In the genomic region with DNA sequence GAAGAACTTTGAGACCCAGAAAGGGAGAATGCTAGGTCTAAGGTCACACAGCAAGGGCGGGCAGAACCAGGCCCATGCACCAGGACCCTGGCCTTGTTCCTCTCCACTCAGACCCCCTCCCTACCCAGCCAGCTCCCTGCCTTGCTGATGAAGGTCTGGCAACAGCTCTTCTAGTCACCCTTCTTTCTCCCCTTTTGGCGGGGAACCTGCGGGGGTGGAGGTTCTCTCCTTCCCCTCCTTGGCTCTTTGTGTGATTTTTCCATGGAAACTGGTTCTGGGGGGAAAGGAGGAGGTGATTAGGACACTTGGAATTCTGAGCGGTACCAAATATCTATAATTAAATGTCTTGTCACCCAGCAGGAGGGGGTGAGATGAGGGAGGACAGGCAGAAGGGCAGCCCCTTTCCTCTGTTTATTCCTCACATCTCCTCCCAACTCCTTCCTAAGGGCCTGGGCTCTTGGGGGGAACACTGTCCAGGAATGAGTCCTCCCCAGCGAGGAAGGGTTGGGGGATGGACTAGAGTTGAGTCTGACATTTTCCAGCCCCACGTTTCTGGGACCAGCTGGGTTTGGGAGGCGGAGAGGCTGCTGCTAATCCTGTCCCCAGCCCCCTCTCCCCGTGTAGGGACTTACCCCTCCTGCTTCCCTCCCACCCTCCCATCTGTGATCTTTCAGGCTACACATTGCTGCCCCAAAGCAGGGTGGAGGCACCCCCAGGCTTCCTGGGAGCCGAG, we compare ENCODE assay signal across 11 cellular contexts. TPM values are rescaled to one million over a fixed set of nuclear protein-coding genes. Genes with fewer than 3 reads are reported as not detected.
DNase-seq lines count a peak whose midpoint lies in the region; ATAC-seq, FAIRE-seq and TF ChIP-seq lines count a peak whose summit lies in the region.
"Had no signal": no experiment of that assay in that cellular context is flagged by ENCODE, and none has a peak within 500 bp of the region (broad histone marks: within the 10 kb centered on the region; RNA-seq: fewer than 3 reads in every experiment).

No MANE protein-coding gene starts in this region.

- H2AFZ ChIP-seq in osteoblast (ENCODE audit: low read length): no peak overlapping the region

- intact Hi-C loops in left ventricle myocardium inferior (cut with micrococcal nuclease): no loop called here
- intact Hi-C loops in left ventricle myocardium superior (cut with micrococcal nuclease): no loop called here
- intact Hi-C loops in esophagus squamous epithelium (cut with DNase I): no loop called here

- no peak for TF ChIP-seq POLR2A in esophagus squamous epithelium (IDR thresholded peaks at IDR 0.05)
- TF ChIP-seq POLR2A in H54 (IDR thresholded peaks at IDR 0.05; ENCODE audit: low read depth, low read length): no peak

- peak overlapping the region; percentile 90 for H3K4me2 ChIP-seq in osteoblast (ENCODE audit: insufficient read depth, low read length)

- 47 to 51% methylated on average over 7 to 9 of the region's 9 CpGs for WGBS in esophagus squamous epithelium, 2 donors

- DNase-seq in left ventricle myocardium inferior (no peak), left ventricle myocardium superior (no peak), esophagus squamous epithelium (lab: John Stamatoyannopoulos, UW) (no peak), osteoblast (ENCODE audit: insufficient read length, low spot score, missing footprints) (no peak), NCI-H1436 (lab: John Stamatoyannopoulos, UW) (no peak), H54 (ENCODE audit: insufficient read length, low spot score) (no peak)
- DNase-seq: activated B cell treated with CpG ODN at 0.5 μM for 24 hours, NCI-H1930, RPMI8226 had no signal

- H3K4me3 ChIP-seq in left ventricle myocardium inferior (peak overlapping the region; percentile 88), esophagus squamous epithelium (peak overlapping the region in 1 of 4 donors; percentile 89), osteoblast (ENCODE audit: insufficient read depth, low read length) (peak overlapping the region; percentile 89)

- H3K79me2 ChIP-seq in osteoblast (ENCODE audit: insufficient read depth, low read length): peaks cover 99% of the 10 kb centered on the region

- no peak for FAIRE-seq in H54 (lab: Jason Lieb, UNC)

- no peak for ATAC-seq in left ventricle myocardium superior
- ATAC-seq in HG03378 (IDR thresholded peaks at IDR 0.05; ENCODE audit: unreplicated experiment): no peak
- ATAC-seq in HG03439 (IDR thresholded peaks at IDR 0.05; ENCODE audit: unreplicated experiment): no peak

- H3K36me3 ChIP-seq in left ventricle myocardium inferior (peaks cover 17% of the 10 kb centered on the region), esophagus squamous epithelium (no peaks in the 10 kb centered on the region), osteoblast (ENCODE audit: insufficient read depth, low read length) (peaks cover 18% of the 10 kb centered on the region)

- H3K27ac ChIP-seq in left ventricle myocardium inferior (replicated peaks) (peak overlapping the region; percentile 99), esophagus squamous epithelium (peak overlapping the region; percentile 27 to 90 (median 82)), osteoblast (ENCODE audit: low read depth, low read length) (peak overlapping the region; percentile 75)

- H3K9me3 ChIP-seq in left ventricle myocardium inferior (replicated peaks) (no peaks in the 10 kb centered on the region), esophagus squamous epithelium (no peaks in the 10 kb centered on the region), osteoblast (ENCODE audit: low read depth, low read length) (no peaks in the 10 kb centered on the region)

- no peak for TF ChIP-seq CTCF in left ventricle myocardium inferior (IDR thresholded peaks at IDR 0.05; ENCODE audit: borderline replicate concordance)
- TF ChIP-seq CTCF in esophagus squamous epithelium (IDR thresholded peaks at IDR 0.05): no peak
- no peak for TF ChIP-seq CTCF in osteoblast (IDR thresholded peaks at IDR 0.05; ENCODE audit: extremely low read depth, low read depth, low read length)

- peaks cover 100% of the 10 kb centered on the region for H3K4me1 ChIP-seq in left ventricle myocardium inferior
- H3K4me1 ChIP-seq in esophagus squamous epithelium: peaks cover 23 to 100% (median 71%) of the 10 kb centered on the region in 3 donors
- H3K4me1 ChIP-seq in osteoblast (ENCODE audit: insufficient read depth, low read length): peaks cover 90% of the 10 kb centered on the region

- no peaks in the 10 kb centered on the region for H3K27me3 ChIP-seq in left ventricle myocardium inferior (ENCODE audit: low read depth)
- no peaks in the 10 kb centered on the region for H3K27me3 ChIP-seq in esophagus squamous epithelium
- H3K27me3 ChIP-seq in osteoblast (ENCODE audit: insufficient read depth, low read length): no peaks in the 10 kb centered on the region

- peaks cover 80% of the 10 kb centered on the region for H4K20me1 ChIP-seq in osteoblast (ENCODE audit: insufficient read depth, low read length)

RNA-seq across cellular contexts. Expression of gene ARHGEF17, which starts 7.4 kb away (rescaled TPM):
- total RNA-seq in left ventricle myocardium inferior: 53.1 TPM
- total RNA-seq in left ventricle myocardium superior: 52.0 TPM
- total RNA-seq in esophagus squamous epithelium: 10 to 100 TPM in 1 of 4 donors, 1 to 10 TPM in 3; 3.2 to 23.1 (median 5.4) TPM
- total RNA-seq in osteoblast: 50.1 and 67.0 TPM in 2 replicates

RNA-seq across cellular contexts. Expression of gene P2RY6, which starts 43.3 kb away (rescaled TPM):
- total RNA-seq in left ventricle myocardium inferior: 2.2 TPM
- total RNA-seq in left ventricle myocardium superior: 1.5 TPM
- 1 to 10 TPM in 3 of 4 donors, under 1 TPM in 1; 0.26 to 3.6 (median 1.3) TPM for total RNA-seq in esophagus squamous epithelium
- 0.72 and 1.8 TPM in 2 replicates for total RNA-seq in osteoblast
